Comparison of ENCODE assay signal across 8 cellular contexts in the genomic region with DNA sequence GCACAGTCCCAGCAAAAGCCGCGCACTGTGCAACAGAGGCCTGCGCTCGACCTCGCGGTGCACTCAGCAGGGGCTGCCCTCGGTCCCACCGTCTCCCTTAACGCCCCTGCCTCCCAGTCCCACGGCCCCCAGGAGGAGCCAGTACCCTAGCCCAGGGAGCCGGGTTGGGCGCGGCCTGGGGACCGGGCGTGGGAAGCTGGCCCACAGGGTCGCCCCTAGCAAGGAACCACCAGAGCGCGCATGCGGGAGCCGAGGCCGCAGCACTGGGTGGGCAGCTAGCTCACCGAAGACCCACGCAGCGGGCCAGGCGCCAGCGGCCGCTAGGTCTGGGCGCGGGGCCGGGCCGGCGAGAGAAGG. TPM values are rescaled to one million over a fixed set of nuclear protein-coding genes. Genes with fewer than 3 reads are reported as not detected.
DNase-seq lines count a peak whose midpoint lies in the region; ATAC-seq and TF ChIP-seq lines count a peak whose summit lies in the region.

No MANE protein-coding gene starts in this region.

- no peaks in the 10 kb centered on the region; the same call in 1 of the 2 replicates for H3K9me3 ChIP-seq in BE2C
- peaks cover 2 to 3% of the 10 kb centered on the region in 2 donors for H3K9me3 ChIP-seq in duodenal mucosa (ENCODE audit: control insufficient read depth in 1 of 2, low read length in 2 of 2)
- no peaks in the 10 kb centered on the region for H3K9me3 ChIP-seq in mucosa of rectum (ENCODE audit: control insufficient read depth in 2 of 2, low read length in 2 of 2)

- H3K36me3 ChIP-seq in BE2C (no peaks in the 10 kb centered on the region), duodenal mucosa (ENCODE audit: control insufficient read depth in 1 of 2, insufficient read depth in 2 of 2, low read length in 2 of 2) (no peaks in the 10 kb centered on the region), mucosa of rectum (ENCODE audit: control insufficient read depth in 2 of 2, insufficient read depth in 2 of 2, low read length in 2 of 2) (no peaks in the 10 kb centered on the region)

- H3K27me3 ChIP-seq in BE2C = no peaks in the 10 kb centered on the region
- no peaks in the 10 kb centered on the region for H3K27me3 ChIP-seq in duodenal mucosa (ENCODE audit: control insufficient read depth in 1 of 2, insufficient read depth in 2 of 2, low read length in 2 of 2)
- H3K27me3 ChIP-seq in mucosa of rectum (ENCODE audit: control insufficient read depth in 2 of 2, insufficient read depth in 2 of 2, low read length in 2 of 2) = no peaks in the 10 kb centered on the region

- H3K4me3 ChIP-seq in BE2C (ENCODE audit: low read depth, low read length) (peak overlapping the region; percentile 67), duodenal mucosa (ENCODE audit: low read depth in 1 of 2, low read length in 2 of 2) (peak overlapping the region; percentile 61 to 76), mucosa of rectum (ENCODE audit: low read length in 2 of 2) (peak overlapping the region; percentile 67 to 73)

- DNase-seq in BE2C (peak; percentile 38), C1 segment of cervical spinal cord (lab: John Stamatoyannopoulos, UW) (no peak), mucosa of gallbladder (ENCODE audit: low spot score) (no peak), NCI-H1694 treated with DMSO at 0.1 percent for 48 hours (lab: John Stamatoyannopoulos, UW) (no peak)
- DNase-seq in stimulated activated CD4-positive, alpha-beta T cell treated with anti-CD3 and anti-CD28 coated beads, Interleukin-2, amount 100 ng/mL, for 24 hours = no peak

- H3K9ac ChIP-seq in duodenal mucosa (ENCODE audit: low read depth in 1 of 2, low read length in 2 of 2) (peak overlapping the region in 1 of 2 donors; percentile 43), mucosa of rectum (ENCODE audit: low read depth in 1 of 2, low read length in 2 of 2) (peak overlapping the region; percentile 24 to 67)

- no peak for TF ChIP-seq CTCF in BE2C (IDR thresholded peaks at IDR 0.05; ENCODE audit: low read depth, low read length)

- H3K27ac ChIP-seq in duodenal mucosa (ENCODE audit: low read depth, low read length) (no peak overlapping the region), mucosa of rectum (ENCODE audit: low read depth in 2 of 2, low read length in 2 of 2) (peak overlapping the region in 1 of 2 donors; percentile 43)

- ATAC-seq in HG03039 (IDR thresholded peaks at IDR 0.05; ENCODE audit: unreplicated experiment) = peak; percentile 4

- H3K4me1 ChIP-seq in BE2C (no peaks in the 10 kb centered on the region), duodenal mucosa (ENCODE audit: control insufficient read depth in 1 of 2, insufficient read depth in 2 of 2, low read length in 2 of 2) (peaks cover 0 to 13% of the 10 kb centered on the region in 2 donors), mucosa of rectum (ENCODE audit: control insufficient read depth in 2 of 2, insufficient read depth in 2 of 2, low read length in 2 of 2) (peaks cover 6 to 7% of the 10 kb centered on the region in 2 donors)

RNA-seq across cellular contexts. Expression of gene ZNF678, which starts 21.6 kb away (rescaled TPM):
- 3.2 TPM for polyA plus RNA-seq in BE2C (2012; ENCODE audit: insufficient read depth, insufficient read length, low read depth)
- total RNA-seq in mucosa of gallbladder = 10.8 TPM
